ENCODE assay signal across 17 cellular contexts in the genomic region with DNA sequence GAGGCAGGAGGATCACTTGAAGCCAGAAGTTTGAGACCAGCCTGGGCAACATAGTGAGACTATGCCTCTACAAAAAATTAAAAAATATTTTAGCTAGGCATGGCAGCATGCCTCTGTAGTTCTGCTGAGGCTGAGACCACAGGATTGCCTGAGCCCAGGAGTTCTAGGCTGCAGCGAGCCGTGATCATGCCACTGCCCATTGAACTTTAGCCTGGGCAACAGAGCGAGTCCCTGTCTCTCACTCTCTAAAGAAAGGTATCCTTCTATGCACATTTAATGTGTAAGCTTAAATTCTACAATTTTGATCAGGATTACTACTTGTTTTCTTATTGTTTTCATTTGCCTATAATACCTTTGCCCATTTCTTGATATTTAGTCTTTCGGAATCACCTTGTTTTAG. TPM values are rescaled to one million over a fixed set of nuclear protein-coding genes. Genes with fewer than 3 reads are reported as not detected.
DNase-seq lines count a peak whose midpoint lies in the region; ATAC-seq and TF ChIP-seq lines count a peak whose summit lies in the region.
"Had no signal": no experiment of that assay in that cellular context is flagged by ENCODE, and none has a peak within 500 bp of the region (broad histone marks: within the 10 kb centered on the region; RNA-seq: fewer than 3 reads in every experiment).

No MANE protein-coding gene starts in this region.

- no peaks in the 10 kb centered on the region for H3K36me3 ChIP-seq in right lobe of liver

- peak; percentile 21 for DNase-seq in ACHN
- peak; percentile 34 for DNase-seq in kidney tubule cell (ENCODE audit: low spot score)
- no peak for DNase-seq in right lobe of liver
- DNase-seq in NK-92 (lab: John Stamatoyannopoulos, UW; ENCODE audit: unreplicated experiment), result no peak
- no peak for DNase-seq in activated T-cell treated with anti-CD3 and anti-CD28 coated beads, Interleukin-2, amount 50 U/mL, for 48 hours
- DNase-seq in GM13977 (ENCODE audit: low spot score), result no peak
- DNase-seq: 8988T; C1 segment of cervical spinal cord; Calu3; CD4-positive, alpha-beta memory T cell; COR-L47; DMS153; DND-41; GM23248; H7; HCEC 1CT had no signal

- TF ChIP-seq CTCF in right lobe of liver (IDR thresholded peaks at IDR 0.05) (no peak), GM13977 (IDR thresholded peaks at IDR 0.05; ENCODE audit: extremely low read depth, insufficient read depth, missing control alignments) (no peak)

- in situ Hi-C loops in ACHN (cut with HindIII; ENCODE audit: low pct_ligation_motif_present, low pct_unique_long_range_greater_than_20kb, low sequenced_read_pairs) (no loop called here), GM13977 (cut with MboI; ENCODE audit: low pct_unique_long_range_greater_than_20kb, low sequenced_read_pairs, unreplicated experiment) (no loop called here)

- TF ChIP-seq POLR2A in right lobe of liver (IDR thresholded peaks at IDR 0.05), result no peak

- 35% methylated on average over 4 of the region's 4 CpGs for WGBS in right lobe of liver (ENCODE audit: insufficient coverage, low coverage, low lambda C conversion rate, missing lambda C conversion rate)

- no peak overlapping the region for H3K27ac ChIP-seq in right lobe of liver
- H3K27ac ChIP-seq: A549, GM23248 had no signal

- H3K9me3 ChIP-seq in right lobe of liver, result no peaks in the 10 kb centered on the region
- H3K9me3 ChIP-seq: A549 had no signal

- H3K27me3 ChIP-seq in right lobe of liver, result no peaks in the 10 kb centered on the region

- H3K4me1 ChIP-seq in right lobe of liver, result peaks cover 0 to 7% (median 0%) of the 10 kb centered on the region in 4 donors
- H3K4me1 ChIP-seq: A549 had no signal

- intact Hi-C loops in right lobe of liver (cut with DNase I), result no loop called here

- peak; percentile 80 to 92 (median 89) for ATAC-seq in right lobe of liver
- ATAC-seq: A549 had no signal

- H3K4me3 ChIP-seq in right lobe of liver, result no peak overlapping the region
- H3K4me3 ChIP-seq: A549, GM23248 had no signal

RNA-seq across cellular contexts. Expression of a gene that starts 26.8 kb away (rescaled TPM):
- 10 to 100 TPM; 22.5 to 35.4 (median 29.4) TPM for total RNA-seq in right lobe of liver

RNA-seq across cellular contexts. Expression of a gene that starts 41.5 kb away (rescaled TPM):
- 10 to 100 TPM; 23.1 to 38.9 (median 29.5) TPM for total RNA-seq in right lobe of liver

Comparison
In these comparisons a context has a peak if more than half of its experiments do, and no peak if none do; other contexts are left out.
1. DNase-seq: peak in ACHN (single experiment) and kidney tubule cell (single experiment); none in right lobe of liver (0 of 3), NK-92 (single experiment), activated T-cell treated with anti-CD3 and anti-CD28 coated beads, Interleukin-2, amount 50 U/mL, for 48 hours (0 of 2) and GM13977 (single experiment).